ENCODE assay signal across 13 cellular contexts in the genomic region with DNA sequence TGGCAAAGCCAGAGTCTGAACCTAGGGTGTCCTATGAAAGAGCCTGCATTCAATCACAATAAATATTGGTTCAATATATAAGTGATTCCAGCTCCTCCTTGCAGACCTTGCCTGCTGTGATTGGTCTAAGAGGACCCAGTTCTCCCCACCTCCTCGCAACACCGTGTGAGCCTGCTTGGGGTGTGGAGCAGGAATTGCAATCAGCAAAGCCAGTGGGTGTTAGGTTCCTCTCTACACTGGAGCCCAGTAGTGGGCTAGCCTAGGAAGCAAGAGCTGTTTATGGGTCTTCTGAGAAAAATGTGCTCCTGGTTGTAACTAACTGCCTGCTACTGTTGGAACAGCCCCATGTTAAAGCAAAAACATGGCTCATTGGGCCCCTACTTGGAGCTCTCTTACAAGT. TPM values are rescaled to one million over a fixed set of nuclear protein-coding genes. Genes with fewer than 3 reads are reported as not detected.
DNase-seq lines count a peak whose midpoint lies in the region; ATAC-seq and TF ChIP-seq lines count a peak whose summit lies in the region.
"Had no signal": no experiment of that assay in that cellular context is flagged by ENCODE, and none has a peak within 500 bp of the region (broad histone marks: within the 10 kb centered on the region; RNA-seq: fewer than 3 reads in every experiment).

No MANE protein-coding gene starts in this region.

- H3K27ac Mint-ChIP-seq in HFFc6 (peak overlapping the region; percentile 68; the same call in 1 of the 2 replicates), WTC11 (no peak overlapping the region), naive B cell (peak overlapping the region; percentile 89 to 99 (median 96))
- H3K27ac Mint-ChIP-seq: activated naive CD4-positive, alpha-beta T cell treated with anti-CD3 and anti-CD28 coated beads, Interleukin-2, amount 50 U/mL, for 24 hours had no signal

- peak overlapping the region; percentile 45 for H3K9ac ChIP-seq in DND-41 (ENCODE audit: low read depth, low read length)

- H3K27me3 ChIP-seq in DND-41 (ENCODE audit: insufficient read depth, low read length, poor library complexity), result no peaks in the 10 kb centered on the region

- H3K4me2 ChIP-seq in DND-41 (ENCODE audit: insufficient read depth, low read length), result peak overlapping the region; percentile 41

- H3K9me3 Mint-ChIP-seq in HFFc6 (peaks cover 8% of the 10 kb centered on the region; the same call in 1 of the 2 replicates), WTC11 (no peaks in the 10 kb centered on the region), naive B cell (peaks cover 0 to 2% (median 0%) of the 10 kb centered on the region in 7 donors)
- H3K9me3 Mint-ChIP-seq: activated naive CD4-positive, alpha-beta T cell treated with anti-CD3 and anti-CD28 coated beads, Interleukin-2, amount 50 U/mL, for 24 hours had no signal

- peaks cover 85% of the 10 kb centered on the region for H3K4me1 ChIP-seq in DND-41 (ENCODE audit: insufficient read depth, low read length)

- H3K36me3 Mint-ChIP-seq in HFFc6 (ENCODE audit: low read depth) (peaks cover 29% of the 10 kb centered on the region), WTC11 (no peaks in the 10 kb centered on the region), naive B cell (peaks cover 0 to 8% of the 10 kb centered on the region in 2 donors)
- H3K36me3 Mint-ChIP-seq: activated naive CD4-positive, alpha-beta T cell treated with anti-CD3 and anti-CD28 coated beads, Interleukin-2, amount 50 U/mL, for 24 hours had no signal

- H3K79me2 ChIP-seq in DND-41 (ENCODE audit: insufficient read depth, low read length), result peaks cover 20% of the 10 kb centered on the region

- POLR2A ChIA-PET in WTC11 (lab: Charles Lee), result interaction anchor here (1.0 kb wide), 1 partner anchor 165 kb away, joined by 4 read pairs; no protein-coding TSS in a partner anchor

- H3K36me3 ChIP-seq in DND-41 (ENCODE audit: insufficient read depth, low read length), result peaks cover 1% of the 10 kb centered on the region

- H3K9me3 ChIP-seq in DND-41 (ENCODE audit: insufficient read depth, low read length, severe bottlenecking), result no peaks in the 10 kb centered on the region

- CTCF ChIA-PET in WTC11 (lab: Charles Lee), result interaction anchor here (0.8 to 2.2 kb wide), 6 partner anchors 10 to 314 kb away, joined by 3 to 11 read pairs (median 4); no protein-coding TSS in a partner anchor

- H3K27ac ChIP-seq in DND-41 (ENCODE audit: low read length), result peak overlapping the region; percentile 90
- H3K27ac ChIP-seq: C4-2B had no signal

- H3K4me3 Mint-ChIP-seq in HFFc6, result no peak overlapping the region
- no peak overlapping the region for H3K4me3 Mint-ChIP-seq in WTC11
- peak overlapping the region; percentile 88 to 99 (median 93) for H3K4me3 Mint-ChIP-seq in naive B cell
- H3K4me3 Mint-ChIP-seq: activated naive CD4-positive, alpha-beta T cell treated with anti-CD3 and anti-CD28 coated beads, Interleukin-2, amount 50 U/mL, for 24 hours had no signal

- peaks cover 51% of the 10 kb centered on the region for H3K27me3 Mint-ChIP-seq in HFFc6 (ENCODE audit: insufficient read depth)
- no peaks in the 10 kb centered on the region for H3K27me3 Mint-ChIP-seq in WTC11 (ENCODE audit: low read depth)
- no peaks in the 10 kb centered on the region for H3K27me3 Mint-ChIP-seq in naive B cell
- H3K27me3 Mint-ChIP-seq: activated naive CD4-positive, alpha-beta T cell treated with anti-CD3 and anti-CD28 coated beads, Interleukin-2, amount 50 U/mL, for 24 hours had no signal

- H3K4me3 ChIP-seq in DND-41 (ENCODE audit: low read depth in 1 of 2, low read length in 2 of 2), result no peak overlapping the region

- DNase-seq in DND-41 (peak; percentile 40), HFFc6 (no peak), WTC11 (ENCODE audit: low spot score) (no peak), naive B cell (no peak), HPDE6-E6E7 (ENCODE audit: extremely low spot score) (no peak)
- DNase-seq in activated CD8-positive, alpha-beta memory T cell treated with anti-CD3 and anti-CD28 coated beads for 24 hours, result no peak
- DNase-seq: activated CD4-positive, alpha-beta T cell treated with anti-CD3 and anti-CD28 coated beads, Interleukin-2, amount 50 U/mL, for 1 hour; midbrain; NCI-H2081 treated with DMSO at 0.1 percent for 48 hours had no signal

- ATAC-seq in DND-41 (ENCODE audit: insufficient read depth, low read depth) (no peak), WTC11 (peak; percentile 7; the same call in 1 of the 2 replicates), naive B cell (ENCODE audit: low read depth in 2 of 2) (no peak), GM18909 (IDR thresholded peaks at IDR 0.05; ENCODE audit: poor library complexity, unreplicated experiment) (no peak), HG03432 (IDR thresholded peaks at IDR 0.05; ENCODE audit: unreplicated experiment) (no peak)

- peaks cover 45% of the 10 kb centered on the region for H3K4me1 Mint-ChIP-seq in HFFc6 (ENCODE audit: low read depth)
- H3K4me1 Mint-ChIP-seq in WTC11, result peaks cover 63% of the 10 kb centered on the region
- peaks cover 59 to 93% (median 92%) of the 10 kb centered on the region in 3 donors for H3K4me1 Mint-ChIP-seq in naive B cell

- H2AFZ ChIP-seq in DND-41 (ENCODE audit: low read depth, low read length), result no peak overlapping the region

- no peaks in the 10 kb centered on the region for H4K20me1 ChIP-seq in DND-41 (ENCODE audit: insufficient read depth, low read length)

- TF ChIP-seq CTCF in DND-41 (IDR thresholded peaks at IDR 0.05; ENCODE audit: borderline replicate concordance, extremely low read depth, low read length, poor library complexity, severe bottlenecking) (no peak), HFFc6 (IDR thresholded peaks at IDR 0.05) (no peak), WTC11 (IDR thresholded peaks at IDR 0.05) (no peak)

TF ChIP-seq in WTC11, 78 proteins besides CTCF, POLR2A, EP300 and RAD21:
- TF ChIP-seq ETV6 (CRISPR knock-in tag; IDR thresholded peaks at IDR 0.05) (no peak), ZNF423 (CRISPR knock-in tag; IDR thresholded peaks at IDR 0.05) (no peak)

RNA-seq across cellular contexts. Expression of gene SELPLG, which starts 3.5 kb away (rescaled TPM):
- 1 to 10 TPM; 6.2 to 8.1 (median 7.1) TPM for total RNA-seq in HFFc6 (2021; fragmentation: NEBNext Ultra II Directional; extraction: Animal tissue kit (Norgen Biotek cat#: 25700))
- total RNA-seq in WTC11 (2021), result 0.18 to 0.46 TPM (median 0.21 TPM) in 3 replicates
- 10 to 100 TPM; 28.4 to 56.4 (median 36.0) TPM for polyA plus RNA-seq in naive B cell (ENCODE audit: low read depth in 6 of 6)

RNA-seq across cellular contexts. Expression of gene TMEM119, which starts 39.3 kb away (rescaled TPM):
- 10 to 100 TPM; 11.9 to 22.2 (median 19.1) TPM for total RNA-seq in HFFc6 (2021; fragmentation: NEBNext Ultra II Directional; extraction: Animal tissue kit (Norgen Biotek cat#: 25700))
- 0.16 to 0.25 TPM (median 0.20 TPM) in 3 replicates for total RNA-seq in WTC11 (2021)
- not detected for polyA plus RNA-seq in naive B cell (ENCODE audit: low read depth in 6 of 6)

Comparison
In these comparisons a context has a peak if more than half of its experiments do, and no peak if none do; other contexts are left out.
1. H3K4me3 Mint-ChIP-seq: peak in naive B cell (8 of 8); none in HFFc6 (single experiment) and WTC11 (single experiment).
2. RNA of gene TMEM119, which starts 39.3 kb away (total RNA-seq): 11.9 to 22.2 TPM in HFFc6; 0.16 to 0.25 TPM in WTC11; every median in the first group is over 10 times any median in the second.